ENCODE assay signal across 8 cellular contexts in genomic region chr6:29632789-29633531, GRCh38. TPM values are rescaled to one million over a fixed set of nuclear protein-coding genes. Genes with fewer than 3 reads are reported as not detected.
DNase-seq lines count a peak whose midpoint lies in the region; ATAC-seq and TF ChIP-seq lines count a peak whose summit lies in the region.

Gene GABBR1 (minus strand): TSS chr6:29633183. CDS start chr6:29632385, 798 bp downstream.

- TF ChIP-seq CTCF in parathyroid adenoma (IDR thresholded peaks at IDR 0.05) (no peak), upper lobe of left lung (IDR thresholded peaks at IDR 0.05) (no peak)

- no peak for TF ChIP-seq EP300 in upper lobe of left lung (IDR thresholded peaks at IDR 0.05)

- H3K27me3 Mint-ChIP-seq in T-cell, result peaks cover 0 to 2% of the 10 kb centered on the region in 2 donors

- POLR2A ChIA-PET in T-cell (lab: Charles Lee), result interaction anchor here in 1 of 2 donors (0.6 kb wide), 1 partner anchor 10 kb away, joined by 3 read pairs; no protein-coding TSS in a partner anchor

- H3K4me3 Mint-ChIP-seq in T-cell, result peak within 1 kb of the TSS; percentile 80 to 95 (median 89)

- peaks cover 15% of the 10 kb centered on the region for H3K4me1 ChIP-seq in adipocyte (ENCODE audit: control insufficient read depth, insufficient read depth, low read length)
- H3K4me1 ChIP-seq in parathyroid adenoma, result no peaks in the 10 kb centered on the region
- H3K4me1 ChIP-seq in upper lobe of left lung, result peaks cover 20 to 37% (median 28%) of the 10 kb centered on the region in 4 donors

- peak within 1 kb of the TSS; percentile 81 for H3K4me3 ChIP-seq in H7 (ENCODE audit: insufficient read depth, low read depth, low read length)
- H3K4me3 ChIP-seq in adipocyte (ENCODE audit: low read length), result peak within 1 kb of the TSS; percentile 78
- peak within 1 kb of the TSS; percentile 81 for H3K4me3 ChIP-seq in parathyroid adenoma (ENCODE audit: low read depth, low read length)
- peak within 1 kb of the TSS; percentile 44 to 98 (median 82) for H3K4me3 ChIP-seq in upper lobe of left lung

- no peaks in the 10 kb centered on the region for H3K36me3 Mint-ChIP-seq in T-cell

- H3K27ac ChIP-seq in parathyroid adenoma (peak within 1 kb of the TSS; percentile 25), upper lobe of left lung (peak within 1 kb of the TSS; percentile 35 to 83 (median 78))

- H3K36me3 ChIP-seq in H7 (replicated peaks; ENCODE audit: control insufficient read depth, insufficient read depth, low read length) (no peaks in the 10 kb centered on the region; the same call in 1 of the 2 replicates), adipocyte (ENCODE audit: control insufficient read depth, insufficient read depth, low read length, severe bottlenecking) (no peaks in the 10 kb centered on the region), parathyroid adenoma (ENCODE audit: control insufficient read depth, insufficient read depth, low read length) (no peaks in the 10 kb centered on the region), upper lobe of left lung (no peaks in the 10 kb centered on the region)

- H3K9me3 ChIP-seq in adipocyte (ENCODE audit: control insufficient read depth, low read length) (no peaks in the 10 kb centered on the region), parathyroid adenoma (ENCODE audit: control insufficient read depth, low read length) (no peaks in the 10 kb centered on the region), upper lobe of left lung (no peaks in the 10 kb centered on the region)

- no peaks in the 10 kb centered on the region for H3K9me3 Mint-ChIP-seq in T-cell

- H3K4me1 Mint-ChIP-seq in T-cell, result peaks cover 48 to 57% (median 52%) of the 10 kb centered on the region in 3 donors

- peak within 1 kb of the TSS; percentile 76 to 78 for H3K27ac Mint-ChIP-seq in T-cell

- WGBS in upper lobe of left lung, 2 donors, result 0 to 1% methylated on average over 15 to 26 of the region's 57 CpGs

- DNase-seq in DMS153 (lab: John Stamatoyannopoulos, UW) (peak; percentile 75), H7 (peak; percentile 98), NCI-H1105 treated with DMSO at 0.1 percent for 48 hours (lab: John Stamatoyannopoulos, UW) (peak; percentile 84), T-cell (peak; percentile 36 to 78 (median 54)), adipocyte (ENCODE audit: low read depth) (peak; percentile 98), Right ventricle myocardium superior (peak; percentile 91), upper lobe of left lung (peak; percentile 91 to 94)

- no peaks in the 10 kb centered on the region for H3K79me2 ChIP-seq in parathyroid adenoma

- peak in 1 of 4 donors; percentile 59 for TF ChIP-seq POLR2A in upper lobe of left lung (IDR thresholded peaks at IDR 0.05)

- no peaks in the 10 kb centered on the region; the same call in 1 of the 2 replicates for H3K27me3 ChIP-seq in H7 (ENCODE audit: control insufficient read depth, insufficient read depth, low read length)
- H3K27me3 ChIP-seq in adipocyte (replicated peaks; ENCODE audit: control insufficient read depth, insufficient read depth, low read length), result no peaks in the 10 kb centered on the region
- no peaks in the 10 kb centered on the region for H3K27me3 ChIP-seq in parathyroid adenoma (ENCODE audit: control insufficient read depth, insufficient read depth, low read length)
- H3K27me3 ChIP-seq in upper lobe of left lung, result no peaks in the 10 kb centered on the region

- intact Hi-C loops in Right ventricle myocardium superior (cut with DNase I), result no loop called here

- peak within 1 kb of the TSS; percentile 95 for H2AFZ ChIP-seq in parathyroid adenoma

- ATAC-seq in T-cell (replicated peaks in 1 of 4), result peak; percentile 80 to 84 (median 82)
- peak; percentile 94 for ATAC-seq in Right ventricle myocardium superior (ENCODE audit: poor library complexity)
- ATAC-seq in upper lobe of left lung (ENCODE audit: low FRiP score in 2 of 2), result peak; percentile 96 to 97

- CTCF ChIA-PET in T-cell (lab: Charles Lee), result interaction anchor here in 1 of 2 donors (1.3 to 1.8 kb wide), 2 partner anchors 14 to 17 kb away, joined by 3 to 10 read pairs; no protein-coding TSS in a partner anchor

- peak within 1 kb of the TSS; percentile 73 for H3K9ac ChIP-seq in adipocyte (ENCODE audit: low read length)
- H3K9ac ChIP-seq in parathyroid adenoma, result peak within 1 kb of the TSS; percentile 77

- peak within 1 kb of the TSS; percentile 98 for H3K4me2 ChIP-seq in parathyroid adenoma (ENCODE audit: low read length)

RNA-seq across cellular contexts. Expression of gene GABBR1, which starts in this region (rescaled TPM):
- total RNA-seq in H7 (2014; rRNA removed; shearing (Covaris generic)), result 21.8 and 23.2 TPM in 2 replicates
- total RNA-seq in T-cell (10 to 100 TPM; 48.0 to 82.7 (median 74.8) TPM), Right ventricle myocardium superior (18.4 TPM), upper lobe of left lung (100 to 1,000 TPM in 1 of 6 donors, 10 to 100 TPM in 5; 13.2 to 171 (median 34.8) TPM)

Comparison
In these comparisons a context has a peak if more than half of its experiments do, and no peak if none do; other contexts are left out.
1. Peak in every context shown above with its lines: DNase-seq, ATAC-seq, H3K4me3 ChIP-seq and H3K27ac ChIP-seq.